1 cellular context compared by ENCODE assay signal in the genomic region with DNA sequence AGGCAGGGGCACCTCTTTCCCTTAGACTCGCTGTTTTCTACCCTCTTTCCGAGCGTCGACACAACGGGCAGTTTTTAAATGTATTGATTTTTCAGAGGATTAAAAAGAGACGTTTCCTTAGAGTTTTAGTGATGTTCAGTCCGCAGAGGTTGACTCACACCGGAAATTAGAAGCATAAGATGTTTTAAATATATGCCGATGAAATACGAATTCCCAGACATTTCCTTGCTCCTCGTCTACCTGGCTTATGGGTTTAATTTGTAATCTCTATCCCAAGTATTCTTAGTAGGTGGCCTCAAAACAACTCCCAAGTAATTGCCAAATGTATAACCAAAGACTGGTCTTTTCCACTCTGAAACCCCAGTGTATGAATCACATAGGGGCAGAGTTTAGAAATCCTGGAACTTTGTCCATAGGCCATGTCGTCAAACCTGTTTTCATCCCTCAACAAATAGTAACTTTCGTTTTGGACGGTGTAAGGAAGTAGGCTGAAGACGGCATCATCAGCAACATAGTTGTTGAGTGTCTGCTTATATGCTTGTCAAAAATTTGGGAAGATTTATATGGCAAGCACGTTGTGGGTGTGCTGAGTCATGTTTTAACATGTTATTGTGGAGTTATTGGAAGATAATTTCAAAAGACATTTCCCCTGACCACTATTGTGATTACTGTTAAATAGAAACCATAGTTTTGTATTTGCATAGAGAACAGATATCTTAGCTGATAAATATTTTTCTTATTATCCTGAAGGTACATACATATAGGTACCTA.
TF ChIP-seq lines count a peak whose summit lies in the region.

No MANE protein-coding gene starts in this region.

TF ChIP-seq in HepG2, 621 proteins besides CTCF, POLR2A, EP300 and RAD21 (continued from another document):
- TF ChIP-seq DDIT3 (CRISPR knock-in tag; IDR thresholded peaks at IDR 0.05) (no peak), ETV5 (CRISPR knock-in tag; IDR thresholded peaks at IDR 0.05; ENCODE audit: borderline replicate concordance) (no peak), NFE2L2 (IDR thresholded peaks at IDR 0.05; ENCODE audit: low read length) (peak; percentile 73), KDM5B (CRISPR knock-in tag; IDR thresholded peaks at IDR 0.05; ENCODE audit: borderline replicate concordance) (no peak), HDAC1 (CRISPR knock-in tag; IDR thresholded peaks at IDR 0.05) (no peak), ZNF883 (CRISPR knock-in tag; IDR thresholded peaks at IDR 0.05; ENCODE audit: not compliant biosample characterization) (no peak), PHF20 (CRISPR knock-in tag; IDR thresholded peaks at IDR 0.05) (no peak), MAFF (IDR thresholded peaks at IDR 0.05; ENCODE audit: low read depth, low read length) (peak; percentile 34; the same call in 1 of the 2 replicates), SAP130 (CRISPR knock-in tag; IDR thresholded peaks at IDR 0.05; ENCODE audit: low read depth) (peak; percentile 65), TAF1 (CRISPR knock-in tag; IDR thresholded peaks at IDR 0.05) (no peak), ZNF589 (CRISPR knock-in tag; conservative IDR thresholded peaks at IDR 0.05) (no peak), ZBTB43 (CRISPR knock-in tag; conservative IDR thresholded peaks at IDR 0.05) (no peak), ZNF256 (CRISPR knock-in tag; conservative IDR thresholded peaks at IDR 0.05) (no peak), ELF4 (CRISPR knock-in tag; IDR thresholded peaks at IDR 0.05; ENCODE audit: borderline replicate concordance) (peak; percentile 50; the same call in 1 of the 2 replicates), TRIM22 (IDR thresholded peaks at IDR 0.05) (no peak), GLI4 (CRISPR knock-in tag; IDR thresholded peaks at IDR 0.05; ENCODE audit: borderline replicate concordance) (no peak), SP4 (CRISPR knock-in tag; IDR thresholded peaks at IDR 0.05) (no peak), NR2F6 (IDR thresholded peaks at IDR 0.05) (no peak), NR2F6 (CRISPR knock-in tag; IDR thresholded peaks at IDR 0.05) (no peak), ASH2L (IDR thresholded peaks at IDR 0.05; ENCODE audit: insufficient read length, low read depth, low read length) (peak; percentile 54), ZSCAN5A (CRISPR knock-in tag; IDR thresholded peaks at IDR 0.05; ENCODE audit: borderline replicate concordance) (no peak), CENPX (CRISPR knock-in tag; IDR thresholded peaks at IDR 0.05) (no peak), TRIM24 (CRISPR knock-in tag; IDR thresholded peaks at IDR 0.05) (no peak), TRAFD1 (CRISPR knock-in tag; IDR thresholded peaks at IDR 0.05; ENCODE audit: borderline replicate concordance) (no peak), ZNF24 (IDR thresholded peaks at IDR 0.05) (no peak), ZNF549 (CRISPR knock-in tag; IDR thresholded peaks at IDR 0.05) (no peak), ZFYVE20 (CRISPR knock-in tag; IDR thresholded peaks at IDR 0.05; ENCODE audit: borderline replicate concordance, low read depth) (no peak), WIZ (CRISPR knock-in tag; IDR thresholded peaks at IDR 0.05) (0 out of 2 replicates have a peak, but pooled peaks have one; percentile 1), TBX3 (IDR thresholded peaks at IDR 0.05; ENCODE audit: borderline replicate concordance) (no peak), ZNF224 (CRISPR knock-in tag; IDR thresholded peaks at IDR 0.05) (no peak), ZBTB3 (CRISPR knock-in tag; IDR thresholded peaks at IDR 0.05; ENCODE audit: borderline replicate concordance, low read depth) (no peak), AHDC1 (CRISPR knock-in tag; IDR thresholded peaks at IDR 0.05; ENCODE audit: borderline replicate concordance) (no peak), MXD4 (CRISPR knock-in tag; IDR thresholded peaks at IDR 0.05) (no peak), ZNF782 (CRISPR knock-in tag; IDR thresholded peaks at IDR 0.05; ENCODE audit: borderline replicate concordance) (no peak), JDP2 (CRISPR knock-in tag; IDR thresholded peaks at IDR 0.05; ENCODE audit: borderline replicate concordance) (no peak), ZNF468 (CRISPR knock-in tag; IDR thresholded peaks at IDR 0.05) (no peak), FOXP1 (IDR thresholded peaks at IDR 0.05) (no peak), FOXP1 (CRISPR knock-in tag; IDR thresholded peaks at IDR 0.05) (no peak), KLF16 (CRISPR knock-in tag; IDR thresholded peaks at IDR 0.05) (0 out of 4 replicates have a peak, but pooled peaks of 1 of the 2 experiments have one; percentile 7), ZNF678 (CRISPR knock-in tag; IDR thresholded peaks at IDR 0.05) (no peak), PHB2 (IDR thresholded peaks at IDR 0.05; ENCODE audit: partially characterized antibody) (no peak)
- TF ChIP-seq, protein P1, sequence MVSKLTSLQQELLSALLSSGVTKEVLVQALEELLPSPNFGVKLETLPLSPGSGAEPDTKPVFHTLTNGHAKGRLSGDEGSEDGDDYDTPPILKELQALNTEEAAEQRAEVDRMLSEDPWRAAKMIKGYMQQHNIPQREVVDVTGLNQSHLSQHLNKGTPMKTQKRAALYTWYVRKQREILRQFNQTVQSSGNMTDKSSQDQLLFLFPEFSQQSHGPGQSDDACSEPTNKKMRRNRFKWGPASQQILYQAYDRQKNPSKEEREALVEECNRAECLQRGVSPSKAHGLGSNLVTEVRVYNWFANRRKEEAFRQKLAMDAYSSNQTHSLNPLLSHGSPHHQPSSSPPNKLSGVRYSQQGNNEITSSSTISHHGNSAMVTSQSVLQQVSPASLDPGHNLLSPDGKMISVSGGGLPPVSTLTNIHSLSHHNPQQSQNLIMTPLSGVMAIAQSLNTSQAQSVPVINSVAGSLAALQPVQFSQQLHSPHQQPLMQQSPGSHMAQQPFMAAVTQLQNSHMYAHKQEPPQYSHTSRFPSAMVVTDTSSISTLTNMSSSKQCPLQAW (CRISPR knock-in tag; IDR thresholded peaks at IDR 0.05) = peak; percentile 23; the same call in 1 of the 2 replicates
- TF ChIP-seq, protein P2, sequence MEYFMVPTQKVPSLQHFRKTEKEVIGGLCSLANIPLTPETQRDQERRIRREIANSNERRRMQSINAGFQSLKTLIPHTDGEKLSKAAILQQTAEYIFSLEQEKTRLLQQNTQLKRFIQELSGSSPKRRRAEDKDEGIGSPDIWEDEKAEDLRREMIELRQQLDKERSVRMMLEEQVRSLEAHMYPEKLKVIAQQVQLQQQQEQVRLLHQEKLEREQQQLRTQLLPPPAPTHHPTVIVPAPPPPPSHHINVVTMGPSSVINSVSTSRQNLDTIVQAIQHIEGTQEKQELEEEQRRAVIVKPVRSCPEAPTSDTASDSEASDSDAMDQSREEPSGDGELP (IDR thresholded peaks at IDR 0.05; ENCODE audit: borderline replicate concordance, low read depth) = no peak
